In the genomic region with DNA sequence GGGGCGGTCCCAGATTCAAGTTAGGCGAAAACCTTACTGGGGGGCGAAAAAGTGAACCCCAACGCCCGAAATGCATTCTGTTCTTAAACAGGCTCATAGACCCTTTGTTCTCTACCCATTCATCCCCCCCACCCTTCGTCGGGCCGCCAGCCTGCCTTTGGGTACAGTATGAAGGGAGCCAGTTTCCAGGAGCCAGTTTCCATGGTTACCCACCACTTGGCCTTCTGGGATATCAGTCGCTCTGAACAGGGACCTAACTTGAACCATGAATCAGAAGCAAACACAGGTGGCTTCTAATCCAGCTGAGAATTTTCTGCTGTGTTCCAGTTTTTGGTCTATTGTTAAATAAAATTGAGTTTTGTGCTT, we compare ENCODE assay signal across 1 cellular context.
TF ChIP-seq lines count a peak whose summit lies in the region.

No MANE protein-coding gene starts in this region.

TF ChIP-seq in SK-N-SH treated with all-trans-retinoic acid at 6 μM for 48 hours, 23 proteins besides CTCF, POLR2A, EP300 and RAD21 (continued from another document):
- TF ChIP-seq, protein P1, sequence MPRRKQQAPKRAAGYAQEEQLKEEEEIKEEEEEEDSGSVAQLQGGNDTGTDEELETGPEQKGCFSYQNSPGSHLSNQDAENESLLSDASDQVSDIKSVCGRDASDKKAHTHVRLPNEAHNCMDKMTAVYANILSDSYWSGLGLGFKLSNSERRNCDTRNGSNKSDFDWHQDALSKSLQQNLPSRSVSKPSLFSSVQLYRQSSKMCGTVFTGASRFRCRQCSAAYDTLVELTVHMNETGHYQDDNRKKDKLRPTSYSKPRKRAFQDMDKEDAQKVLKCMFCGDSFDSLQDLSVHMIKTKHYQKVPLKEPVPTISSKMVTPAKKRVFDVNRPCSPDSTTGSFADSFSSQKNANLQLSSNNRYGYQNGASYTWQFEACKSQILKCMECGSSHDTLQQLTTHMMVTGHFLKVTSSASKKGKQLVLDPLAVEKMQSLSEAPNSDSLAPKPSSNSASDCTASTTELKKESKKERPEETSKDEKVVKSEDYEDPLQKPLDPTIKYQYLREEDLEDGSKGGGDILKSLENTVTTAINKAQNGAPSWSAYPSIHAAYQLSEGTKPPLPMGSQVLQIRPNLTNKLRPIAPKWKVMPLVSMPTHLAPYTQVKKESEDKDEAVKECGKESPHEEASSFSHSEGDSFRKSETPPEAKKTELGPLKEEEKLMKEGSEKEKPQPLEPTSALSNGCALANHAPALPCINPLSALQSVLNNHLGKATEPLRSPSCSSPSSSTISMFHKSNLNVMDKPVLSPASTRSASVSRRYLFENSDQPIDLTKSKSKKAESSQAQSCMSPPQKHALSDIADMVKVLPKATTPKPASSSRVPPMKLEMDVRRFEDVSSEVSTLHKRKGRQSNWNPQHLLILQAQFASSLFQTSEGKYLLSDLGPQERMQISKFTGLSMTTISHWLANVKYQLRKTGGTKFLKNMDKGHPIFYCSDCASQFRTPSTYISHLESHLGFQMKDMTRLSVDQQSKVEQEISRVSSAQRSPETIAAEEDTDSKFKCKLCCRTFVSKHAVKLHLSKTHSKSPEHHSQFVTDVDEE (CRISPR knock-in tag; IDR thresholded peaks at IDR 0.05): no peak
- TF ChIP-seq ZNF70 (CRISPR knock-in tag; IDR thresholded peaks at IDR 0.05): no peak
